In genomic region chr6:157270308-157270707, GRCh38 we compare ENCODE assay signal across 14 cellular contexts.
"Had no signal": no experiment of that assay in that cellular context is flagged by ENCODE, and none has a peak within 500 bp of the region (broad histone marks: within the 10 kb centered on the region; RNA-seq: fewer than 3 reads in every experiment).

No MANE protein-coding gene starts in this region.

- FAIRE-seq: frontal cortex had no signal

- DNase-seq: activated CD4-positive, alpha-beta T cell treated with anti-CD3 and anti-CD28 coated beads, Interleukin-2, amount 10 ng/mL, durations not matched to agents 7 days and 5 days; activated effector memory CD4-positive, alpha-beta T cell treated with Interleukin-2 at 50 U/mL for 16 hours; effector memory CD4-positive, alpha-beta T cell; mesenchymal stem cell; ovary; SK-N-SH; stimulated activated CD4-positive, alpha-beta T cell treated with anti-CD3 and anti-CD28 coated beads, Interleukin-2, amount 100 ng/mL, for 48 hours; stimulated activated naive B cell treated with anti-CD40 and anti-IgM and Interleukin-4, amounts not matched to agents 10 μg/mL and 1 μg/mL and 100 μg/mL, for 72 hours; T-cell; T-helper 9 cell had no signal

- H3K36me3 ChIP-seq: ovary had no signal

- H3K27ac Mint-ChIP-seq: activated CD4-positive, alpha-beta T cell treated with anti-CD3 and anti-CD28 coated beads, Interleukin-2, amount 10 ng/mL, durations not matched to agents 7 days and 5 days; activated naive CD4-positive, alpha-beta T cell treated with anti-CD3 and anti-CD28 coated beads, Interleukin-2, amount 50 U/mL, for 72 hours; stimulated activated naive B cell treated with anti-CD40 and anti-IgM and Interleukin-4, amounts not matched to agents 10 μg/mL and 1 μg/mL and 100 μg/mL, for 72 hours; T-cell; type B pancreatic cell had no signal

- H3K36me3 Mint-ChIP-seq: activated naive CD4-positive, alpha-beta T cell treated with anti-CD3 and anti-CD28 coated beads, Interleukin-2, amount 50 U/mL, for 72 hours; brain; stimulated activated naive B cell treated with anti-CD40 and anti-IgM and Interleukin-4, amounts not matched to agents 10 μg/mL and 1 μg/mL and 100 μg/mL, for 72 hours; T-cell had no signal

- H3K27me3 ChIP-seq: ovary had no signal

- H3K4me3 Mint-ChIP-seq: activated CD4-positive, alpha-beta T cell treated with anti-CD3 and anti-CD28 coated beads, Interleukin-2, amount 10 ng/mL, durations not matched to agents 7 days and 5 days; stimulated activated naive B cell treated with anti-CD40 and anti-IgM and Interleukin-4, amounts not matched to agents 10 μg/mL and 1 μg/mL and 100 μg/mL, for 72 hours; T-cell; type B pancreatic cell had no signal

- H3K4me3 ChIP-seq: ovary had no signal

- H3K27me3 Mint-ChIP-seq: activated CD4-positive, alpha-beta T cell treated with anti-CD3 and anti-CD28 coated beads, Interleukin-2, amount 10 ng/mL, durations not matched to agents 7 days and 5 days; T-cell had no signal

- ATAC-seq: activated naive CD4-positive, alpha-beta T cell treated with anti-CD3 and anti-CD28 coated beads, Interleukin-2, amount 50 U/mL, for 72 hours; stimulated activated naive B cell treated with anti-CD40 and anti-IgM and Interleukin-4, amounts not matched to agents 10 μg/mL and 1 μg/mL and 100 μg/mL, for 72 hours; T-cell had no signal
